In genomic region chr20:44400671-44401051, GRCh38 we compare ENCODE assay signal across 1 cellular context.
TF ChIP-seq lines count a peak whose summit lies in the region.

No MANE protein-coding gene starts in this region.

TF ChIP-seq in liver, 16 proteins besides CTCF, POLR2A, EP300 and RAD21 (continued from another document):
- TF ChIP-seq MAX (IDR thresholded peaks at IDR 0.05) = no peak
- TF ChIP-seq FOXA2 (IDR thresholded peaks at IDR 0.05) = no peak
- TF ChIP-seq NR2F2 (IDR thresholded peaks at IDR 0.05) = no peak
- TF ChIP-seq HNF4G (IDR thresholded peaks at IDR 0.05) = no peak
- TF ChIP-seq REST (IDR thresholded peaks at IDR 0.05) = no peak
